8 cellular contexts compared by ENCODE assay signal in genomic region chr17:75270218-75270965, GRCh38. TPM values are rescaled to one million over a fixed set of nuclear protein-coding genes. Genes with fewer than 3 reads are reported as not detected.
DNase-seq lines count a peak whose midpoint lies in the region; ATAC-seq lines count a peak whose summit lies in the region.

No MANE protein-coding gene starts in this region.

- in situ Hi-C loops in SK-MEL-5 (cut with HindIII; ENCODE audit: low pct_unique_long_range_greater_than_20kb, low sequenced_read_pairs) = no loop called here

- intact Hi-C loops in cardiac septum (cut with DNase I) = loop anchor here (5.0 kb wide), 2 partner anchors 142 to 247 kb away; partner anchors contain the start of genes CASKIN2 and TSEN54
- intact Hi-C loops in posterior vena cava (cut with DNase I) = no loop called here

- peak overlapping the region; percentile 80 for H3K27ac Mint-ChIP-seq in activated naive CD8-positive, alpha-beta T cell treated with anti-CD3 and anti-CD28 coated beads, Interleukin-2, amount 50 U/mL, for 24 hours

- peaks cover 27% of the 10 kb centered on the region for H3K36me3 Mint-ChIP-seq in activated naive CD8-positive, alpha-beta T cell treated with anti-CD3 and anti-CD28 coated beads, Interleukin-2, amount 50 U/mL, for 24 hours (ENCODE audit: low read depth)

- H3K4me1 Mint-ChIP-seq in activated naive CD8-positive, alpha-beta T cell treated with anti-CD3 and anti-CD28 coated beads, Interleukin-2, amount 50 U/mL, for 24 hours = peaks cover 28% of the 10 kb centered on the region

- peak; percentile 29 for ATAC-seq in GM21576 (IDR thresholded peaks at IDR 0.05; ENCODE audit: unreplicated experiment)
- ATAC-seq in activated naive CD8-positive, alpha-beta T cell treated with anti-CD3 and anti-CD28 coated beads, Interleukin-2, amount 50 U/mL, for 24 hours = peak; percentile 41

- peak; percentile 83 for DNase-seq in ELR (ENCODE audit: low read depth)
- no peak for DNase-seq in Jurkat, Clone E6-1 (ENCODE audit: low read depth, low spot score)
- DNase-seq in SK-MEL-5 (ENCODE audit: low read depth, low spot score) = peak; percentile 79
- peak; percentile 72 for DNase-seq in activated naive CD8-positive, alpha-beta T cell treated with anti-CD3 and anti-CD28 coated beads, Interleukin-2, amount 50 U/mL, for 24 hours
- peak; percentile 86 for DNase-seq in cardiac septum (ENCODE audit: low spot score)
- DNase-seq in posterior vena cava (ENCODE audit: low spot score) = peak; percentile 90
- no peak for DNase-seq in pons (ENCODE audit: low spot score)

- H3K9me3 Mint-ChIP-seq in activated naive CD8-positive, alpha-beta T cell treated with anti-CD3 and anti-CD28 coated beads, Interleukin-2, amount 50 U/mL, for 24 hours = no peaks in the 10 kb centered on the region

- peak overlapping the region; percentile 82 for H3K4me3 Mint-ChIP-seq in activated naive CD8-positive, alpha-beta T cell treated with anti-CD3 and anti-CD28 coated beads, Interleukin-2, amount 50 U/mL, for 24 hours

- H3K4me3 ChIP-seq in Jurkat, Clone E6-1 (ENCODE audit: low read length) = peak overlapping the region; percentile 87

- no peaks in the 10 kb centered on the region for H3K27me3 Mint-ChIP-seq in activated naive CD8-positive, alpha-beta T cell treated with anti-CD3 and anti-CD28 coated beads, Interleukin-2, amount 50 U/mL, for 24 hours

RNA-seq across cellular contexts. Expression of gene MIF4GD, which starts 0.6 kb away (rescaled TPM):
- 75.8 TPM for polyA plus RNA-seq in Jurkat, Clone E6-1 (2012; ENCODE audit: insufficient read depth, insufficient read length)
- 20.8 and 22.9 TPM in 2 replicates for total RNA-seq in SK-MEL-5 (2014; rRNA removed; shearing (Covaris generic))
- 53.3 and 57.8 TPM in 2 replicates for polyA plus RNA-seq in SK-MEL-5 (2015; cell fraction: cytosol; rRNA removed)
- 37.8 and 52.5 TPM in 2 replicates for polyA plus RNA-seq in SK-MEL-5 (2015; cell fraction: nucleus; rRNA removed)
- total RNA-seq in cardiac septum = 18.1 TPM
- 10 to 100 TPM; 25.2 to 27.3 TPM for total RNA-seq in posterior vena cava

RNA-seq across cellular contexts. Expression of gene MRPS7, which starts 8.7 kb away (rescaled TPM):
- 157 TPM for polyA plus RNA-seq in Jurkat, Clone E6-1 (2012; ENCODE audit: insufficient read depth, insufficient read length)
- 184 and 188 TPM in 2 replicates for total RNA-seq in SK-MEL-5 (2014; rRNA removed; shearing (Covaris generic))
- polyA plus RNA-seq in SK-MEL-5 (2015; cell fraction: cytosol; rRNA removed) = 100 and 108 TPM in 2 replicates
- polyA plus RNA-seq in SK-MEL-5 (2015; cell fraction: nucleus; rRNA removed) = 73.3 and 73.8 TPM in 2 replicates
- total RNA-seq in cardiac septum (102 TPM), posterior vena cava (10 to 100 TPM; 25.0 to 30.9 TPM)

RNA-seq across cellular contexts. Expression of gene GGA3, which starts 9.0 kb away (rescaled TPM):
- 50.1 TPM for polyA plus RNA-seq in Jurkat, Clone E6-1 (2012; ENCODE audit: insufficient read depth, insufficient read length)
- 15.7 and 17.4 TPM in 2 replicates for total RNA-seq in SK-MEL-5 (2014; rRNA removed; shearing (Covaris generic))
- polyA plus RNA-seq in SK-MEL-5 (2015; cell fraction: cytosol; rRNA removed) = 39.1 and 44.4 TPM in 2 replicates
- polyA plus RNA-seq in SK-MEL-5 (2015; cell fraction: nucleus; rRNA removed) = 222 and 247 TPM in 2 replicates
- 24.2 TPM for total RNA-seq in cardiac septum
- total RNA-seq in posterior vena cava = 10 to 100 TPM; 28.0 to 32.4 TPM

RNA-seq across cellular contexts. Expression of gene SLC25A19, which starts 18.8 kb away (rescaled TPM):
- polyA plus RNA-seq in Jurkat, Clone E6-1 (2012; ENCODE audit: insufficient read depth, insufficient read length) = 68.9 TPM
- 18.1 and 21.0 TPM in 2 replicates for total RNA-seq in SK-MEL-5 (2014; rRNA removed; shearing (Covaris generic))
- 27.2 and 30.3 TPM in 2 replicates for polyA plus RNA-seq in SK-MEL-5 (2015; cell fraction: cytosol; rRNA removed)
- polyA plus RNA-seq in SK-MEL-5 (2015; cell fraction: nucleus; rRNA removed) = 28.4 and 43.5 TPM in 2 replicates
- total RNA-seq in cardiac septum = 8.5 TPM
- total RNA-seq in posterior vena cava = 10 to 100 TPM in 1 of 2 donors, 1 to 10 TPM in 1; 9.9 to 14.6 TPM

Comparison
In these comparisons a context has a peak if more than half of its experiments do, and no peak if none do; other contexts are left out.
1. DNase-seq: peak in ELR (single experiment), SK-MEL-5 (single experiment), activated naive CD8-positive, alpha-beta T cell treated with anti-CD3 and anti-CD28 coated beads, Interleukin-2, amount 50 U/mL, for 24 hours (single experiment), cardiac septum (single experiment) and posterior vena cava (single experiment); none in Jurkat, Clone E6-1 (single experiment) and pons (single experiment).